Comparison of ENCODE assay signal across 23 cellular contexts in the genomic region with DNA sequence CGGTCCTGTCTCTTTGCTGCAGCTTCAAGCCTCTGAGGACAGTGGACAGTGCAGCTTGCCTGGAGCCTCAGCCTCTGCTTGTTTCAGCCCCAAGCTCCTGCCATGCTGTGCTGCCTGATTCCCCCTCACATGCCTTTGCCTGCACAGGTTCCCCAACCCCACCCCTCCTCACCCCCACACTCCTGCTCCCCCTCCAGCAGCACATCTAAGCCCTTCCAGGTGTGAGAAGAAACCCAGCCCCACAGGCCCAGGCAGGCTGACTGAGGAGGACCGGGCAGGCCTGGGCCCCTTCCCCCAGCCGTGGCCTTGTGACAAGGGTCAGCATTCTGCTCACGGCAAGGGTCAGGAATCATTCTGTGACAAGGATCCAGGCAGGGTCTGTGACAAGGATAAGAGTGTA. TPM values are rescaled to one million over a fixed set of nuclear protein-coding genes. Genes with fewer than 3 reads are reported as not detected.
"Had no signal": no experiment of that assay in that cellular context is flagged by ENCODE, and none has a peak within 500 bp of the region (broad histone marks: within the 10 kb centered on the region; RNA-seq: fewer than 3 reads in every experiment).

No MANE protein-coding gene starts in this region.

- H3K36me3 ChIP-seq: breast epithelium, esophagus muscularis mucosa, stomach, thyroid gland had no signal

- H3K79me2 ChIP-seq: parathyroid adenoma had no signal

- H3K4me3 ChIP-seq: breast epithelium, esophagus muscularis mucosa, left lung, mucosa of descending colon, psoas muscle, smooth muscle cell, stomach, thyroid gland had no signal

- H3K27ac ChIP-seq: breast epithelium, esophagus muscularis mucosa, foreskin keratinocyte, parathyroid adenoma, psoas muscle, stomach, thyroid gland had no signal

- H3K9me3 ChIP-seq: breast epithelium, esophagus muscularis mucosa, left lung, mucosa of descending colon, psoas muscle, stomach, thyroid gland had no signal

- H3K27ac Mint-ChIP-seq: stimulated activated naive B cell treated with anti-CD40 and anti-IgM and Interleukin-4, amounts not matched to agents 10 μg/mL and 1 μg/mL and 100 μg/mL, for 72 hours; T-helper 1 cell treated with Interleukin-12 subunit alpha and Interleukin-12 subunit beta and Interleukin-4 antibody, amounts not matched to agents 30 μg/mL and 1 μg/mL, for 36 hours; WTC11 had no signal

- H3K4me2 ChIP-seq: smooth muscle cell had no signal

- DNase-seq: activated CD8-positive, alpha-beta memory T cell treated with anti-CD3 and anti-CD28 coated beads for 24 hours; activated gamma-delta T cell treated with Interleukin-2 at 50 U/mL for 16 hours; activated naive CD4-positive, alpha-beta T cell treated with anti-CD3 and anti-CD28 coated beads, Interleukin-2, amount 50 U/mL, for 16 hours; activated T-cell treated with anti-CD3 and anti-CD28 coated beads, Interleukin-2, amount 50 U/mL, for 1 hour; dermis blood vessel endothelial cell; effector CD4-positive, alpha-beta T cell; foreskin keratinocyte; mucosa of descending colon; psoas muscle; stimulated activated CD4-positive, alpha-beta T cell treated with anti-CD3 and anti-CD28 coated beads, Interleukin-1b, Interleukin-23, amount 100 ng/mL, for 48 hours; stimulated activated CD4-positive, alpha-beta T cell treated with anti-CD3 and anti-CD28 coated beads, Interleukin-4, amount 100 ng/mL, for 4 hours; stimulated activated naive B cell treated with anti-CD40 and anti-IgM and Interleukin-4, amounts not matched to agents 10 μg/mL and 1 μg/mL and 100 μg/mL, for 72 hours; stomach; thyroid gland had no signal

- H3K27me3 ChIP-seq: breast epithelium, esophagus muscularis mucosa, foreskin keratinocyte, left lung, stomach, thyroid gland had no signal

- H3K36me3 Mint-ChIP-seq: stimulated activated naive B cell treated with anti-CD40 and anti-IgM and Interleukin-4, amounts not matched to agents 10 μg/mL and 1 μg/mL and 100 μg/mL, for 72 hours; WTC11 had no signal

- H3K4me1 ChIP-seq: breast epithelium, foreskin keratinocyte, parathyroid adenoma, psoas muscle, stomach, thyroid gland had no signal

- H3K9ac ChIP-seq: parathyroid adenoma had no signal

- H3K9me3 Mint-ChIP-seq: central memory CD8-positive, alpha-beta T cell; stimulated activated naive B cell treated with anti-CD40 and anti-IgM and Interleukin-4, amounts not matched to agents 10 μg/mL and 1 μg/mL and 100 μg/mL, for 72 hours; T-helper 1 cell treated with Interleukin-12 subunit alpha and Interleukin-12 subunit beta and Interleukin-4 antibody, amounts not matched to agents 30 μg/mL and 1 μg/mL, for 36 hours; WTC11 had no signal

- H2AFZ ChIP-seq: parathyroid adenoma had no signal

- H3K27me3 Mint-ChIP-seq: central memory CD8-positive, alpha-beta T cell; stimulated activated naive B cell treated with anti-CD40 and anti-IgM and Interleukin-4, amounts not matched to agents 10 μg/mL and 1 μg/mL and 100 μg/mL, for 72 hours had no signal

- H3K4me3 Mint-ChIP-seq: central memory CD8-positive, alpha-beta T cell; stimulated activated naive B cell treated with anti-CD40 and anti-IgM and Interleukin-4, amounts not matched to agents 10 μg/mL and 1 μg/mL and 100 μg/mL, for 72 hours; T-helper 1 cell treated with Interleukin-12 subunit alpha and Interleukin-12 subunit beta and Interleukin-4 antibody, amounts not matched to agents 30 μg/mL and 1 μg/mL, for 36 hours; WTC11 had no signal

- ATAC-seq: foreskin keratinocyte; mucosa of descending colon; psoas muscle; stimulated activated naive B cell treated with anti-CD40 and anti-IgM and Interleukin-4, amounts not matched to agents 10 μg/mL and 1 μg/mL and 100 μg/mL, for 72 hours; WTC11 had no signal

RNA-seq across cellular contexts. Expression of gene VIPR1, which starts 22.8 kb away (rescaled TPM):
- total RNA-seq: myocyte had no signal
